In genomic region chr13:48426052-48426451, GRCh38 we compare ENCODE assay signal across 1 cellular context.
A peak's percentile ranks its signal among the peaks of the same experiment; 100 is the strongest.
TF ChIP-seq lines count a peak whose summit lies in the region.

No MANE protein-coding gene starts in this region.

TF ChIP-seq in K562, 482 proteins besides CTCF, POLR2A, EP300 and RAD21:
- TF ChIP-seq ARID2 (IDR thresholded peaks at IDR 0.05): no peak
- TF ChIP-seq TFE3 (CRISPR knock-in tag; IDR thresholded peaks at IDR 0.05): peak; percentile 43; the same call in 1 of the 2 replicates
